8 cellular contexts compared by ENCODE assay signal in genomic region chr9:77977210-77977611, GRCh38. TPM values are rescaled to one million over a fixed set of nuclear protein-coding genes. Genes with fewer than 3 reads are reported as not detected.
DNase-seq lines count a peak whose midpoint lies in the region; ATAC-seq and TF ChIP-seq lines count a peak whose summit lies in the region.

No MANE protein-coding gene starts in this region.

- peaks cover 0 to 75% (median 30%) of the 10 kb centered on the region in 4 donors for H3K4me1 ChIP-seq in tibial nerve

- H3K27me3 ChIP-seq in tibial nerve, result no peaks in the 10 kb centered on the region

- H3K4me3 ChIP-seq in GM12864 (ENCODE audit: low read depth, low read length) (no peak overlapping the region), tibial nerve (no peak overlapping the region)

- peak overlapping the region; percentile 23 to 79 (median 45) for H3K27ac ChIP-seq in tibial nerve

- H3K36me3 ChIP-seq in tibial nerve, result no peaks in the 10 kb centered on the region

- peak overlapping the region in 6 of 8 donors; percentile 8 to 70 (median 43) for H3K4me3 Mint-ChIP-seq in naive B cell

- no peaks in the 10 kb centered on the region for H3K27me3 Mint-ChIP-seq in naive B cell

- no peaks in the 10 kb centered on the region for H3K36me3 Mint-ChIP-seq in naive B cell

- ATAC-seq in esophagus mucosa (peak; percentile 63), naive B cell (ENCODE audit: low read depth in 2 of 2) (peak in 1 of 2 donors; percentile 58), HG03108 (IDR thresholded peaks at IDR 0.05; ENCODE audit: unreplicated experiment) (no peak), GM21576 (IDR thresholded peaks at IDR 0.05; ENCODE audit: unreplicated experiment) (no peak)

- peak overlapping the region in 3 of 6 donors; percentile 30 to 63 (median 38) for H3K27ac Mint-ChIP-seq in naive B cell

- WGBS in tibial nerve, 2 donors, result 22 to 42% methylated on average over 4 of the region's 4 CpGs

- peak in 1 of 2 donors; percentile 65 for TF ChIP-seq EP300 in tibial nerve (IDR thresholded peaks at IDR 0.05)

- DNase-seq in GM12864 (ENCODE audit: low read depth) (peak; percentile 1), NCI-H2227 treated with DMSO at 0.1 percent for 48 hours (lab: John Stamatoyannopoulos, UW) (peak; percentile 27), activated T-cell treated with anti-CD3 and anti-CD28 coated beads for 4 hours (peak; percentile 19), naive B cell (no peak), tibial nerve (ENCODE audit: low spot score in 2 of 2) (peak; percentile 54 to 63)

- peaks cover 23 to 34% (median 34%) of the 10 kb centered on the region in 3 donors for H3K4me1 Mint-ChIP-seq in naive B cell

- TF ChIP-seq CTCF in GM12864 (IDR thresholded peaks at IDR 0.05; ENCODE audit: low read depth, low read length, missing control alignments) (peak; percentile 32), tibial nerve (IDR thresholded peaks at IDR 0.05) (peak; percentile 29 to 65 (median 47))

- H3K9me3 Mint-ChIP-seq in naive B cell, result no peaks in the 10 kb centered on the region

- no peaks in the 10 kb centered on the region for H3K9me3 ChIP-seq in tibial nerve

- TF ChIP-seq POLR2A in tibial nerve (IDR thresholded peaks at IDR 0.05), result no peak

RNA-seq across cellular contexts. Expression of gene GNAQ, which starts 54.4 kb away (rescaled TPM):
- total RNA-seq in esophagus mucosa (28.8 TPM), tibial nerve (10 to 100 TPM; 38.7 to 50.3 (median 41.6) TPM)
- polyA plus RNA-seq in naive B cell (ENCODE audit: low read depth in 6 of 6), result under 1 TPM in 5 of 6 donors, not detected in 1; 0.04 to 0.44 (median 0.23) TPM
